Comparison of ENCODE assay signal across 9 cellular contexts in the genomic region with DNA sequence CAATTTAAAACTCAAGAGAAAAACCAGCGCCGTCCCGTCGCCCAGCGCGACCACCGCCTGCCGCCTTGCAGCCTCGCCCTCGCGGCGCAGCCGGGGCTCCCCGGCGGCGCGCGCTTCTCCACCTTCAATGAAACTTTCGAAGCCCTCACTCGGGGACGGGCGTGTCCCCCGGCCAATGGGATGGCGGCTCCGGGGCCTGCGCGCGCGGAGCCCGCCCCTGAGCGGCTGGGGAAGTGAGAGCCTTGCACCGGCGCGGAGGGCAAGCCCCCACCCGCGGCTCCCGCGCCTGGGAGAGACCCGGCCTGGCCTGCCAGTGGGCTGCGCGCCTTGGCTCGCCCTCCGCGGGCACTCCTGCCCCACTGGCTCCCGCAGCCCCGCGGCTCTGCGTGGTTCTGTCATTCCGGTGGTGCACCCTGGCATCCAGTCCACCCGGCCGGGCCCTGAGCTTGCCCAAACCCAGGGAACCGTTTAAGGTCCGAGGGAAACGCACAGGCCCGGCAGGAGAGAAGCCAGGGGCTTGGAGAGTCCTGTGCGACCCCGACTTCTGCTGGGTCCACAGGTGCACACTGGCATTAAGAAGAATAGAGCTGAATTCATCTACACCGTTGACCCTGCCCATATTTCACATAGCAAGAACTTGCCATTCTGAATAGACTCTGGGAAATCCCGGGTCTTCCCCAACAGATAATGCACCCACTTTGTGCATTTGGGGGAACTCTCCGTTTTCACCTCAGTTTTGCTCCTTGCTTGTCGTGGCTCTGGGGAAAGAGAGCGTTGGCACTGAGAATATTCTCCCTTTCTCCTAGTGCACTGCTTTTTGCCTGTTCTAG. TPM values are rescaled to one million over a fixed set of nuclear protein-coding genes. Genes with fewer than 3 reads are reported as not detected.
A peak's percentile ranks its signal among the peaks of the same experiment; 100 is the strongest.
DNase-seq lines count a peak whose midpoint lies in the region; ATAC-seq, FAIRE-seq and TF ChIP-seq lines count a peak whose summit lies in the region.
"Had no signal": no experiment of that assay in that cellular context is flagged by ENCODE, and none has a peak within 500 bp of the region (broad histone marks: within the 10 kb centered on the region; RNA-seq: fewer than 3 reads in every experiment).

A gene (minus strand): TSS at position 129 of the 830 bp plus-strand sequence. CDS start 981 bp downstream, outside the sequence.

- H3K9me3 ChIP-seq in esophagus squamous epithelium = no peaks in the 10 kb centered on the region
- H3K9me3 ChIP-seq in naive thymus-derived CD4-positive, alpha-beta T cell (ENCODE audit: control insufficient read depth in 2 of 3, low read length in 3 of 3) = no peaks in the 10 kb centered on the region

- CTCF ChIA-PET in naive thymus-derived CD4-positive, alpha-beta T cell (lab: Charles Lee) = no interaction called here

- peaks cover 0 to 7% (median 0%) of the 10 kb centered on the region in 5 donors for H3K36me3 Mint-ChIP-seq in naive thymus-derived CD4-positive, alpha-beta T cell
- H3K36me3 Mint-ChIP-seq: T-cell had no signal

- peak; percentile 95 for DNase-seq in GM06990 (ENCODE audit: extremely low read depth, insufficient read length)
- DNase-seq in NCI-H510A treated with DMSO at 0.1 percent for 48 hours (lab: John Stamatoyannopoulos, UW) = peak; percentile 39
- no peak for DNase-seq in esophagus squamous epithelium (lab: John Stamatoyannopoulos, UW)
- no peak for DNase-seq in naive thymus-derived CD4-positive, alpha-beta T cell
- DNase-seq in D721Med (ENCODE audit: insufficient read length, low spot score) = no peak
- DNase-seq in activated CD4-positive, alpha-beta T cell treated with anti-CD3 and anti-CD28 coated beads for 4 hours = no peak

- intact Hi-C loops in esophagus squamous epithelium (cut with DNase I) = loop anchor here (10.0 kb wide), 1 partner anchor 295 kb away; no protein-coding TSS in a partner anchor
- intact Hi-C loops in naive thymus-derived CD4-positive, alpha-beta T cell (cut with micrococcal nuclease) = loop anchor here in 1 of 2 donors (5.0 kb wide), 2 partner anchors 297 to 1177 kb away; no protein-coding TSS in a partner anchor

- POLR2A ChIA-PET in naive thymus-derived CD4-positive, alpha-beta T cell (lab: Charles Lee) = no interaction called here

- ATAC-seq in GM21717 (IDR thresholded peaks at IDR 0.05; ENCODE audit: unreplicated experiment) = peak; percentile 61
- peak; percentile 63 for ATAC-seq in naive thymus-derived CD4-positive, alpha-beta T cell
- ATAC-seq in GM21390 (IDR thresholded peaks at IDR 0.05; ENCODE audit: unreplicated experiment) = no peak
- ATAC-seq: T-cell had no signal

- no peak for FAIRE-seq in D721Med (lab: Jason Lieb, UNC)

- peaks cover 4 to 42% (median 10%) of the 10 kb centered on the region in 3 donors for H3K4me1 ChIP-seq in esophagus squamous epithelium
- no peaks in the 10 kb centered on the region for H3K4me1 ChIP-seq in naive thymus-derived CD4-positive, alpha-beta T cell (ENCODE audit: control insufficient read depth in 2 of 2, insufficient read depth in 2 of 2, low read length in 2 of 2)

- H3K36me3 ChIP-seq in GM06990 (ENCODE audit: control insufficient read depth, insufficient read depth, low read length) = no peaks in the 10 kb centered on the region; the same call in 1 of the 2 replicates
- H3K36me3 ChIP-seq in esophagus squamous epithelium = no peaks in the 10 kb centered on the region
- no peaks in the 10 kb centered on the region for H3K36me3 ChIP-seq in naive thymus-derived CD4-positive, alpha-beta T cell (ENCODE audit: control insufficient read depth in 2 of 3, insufficient read depth in 3 of 3, low read length in 3 of 3)

- H3K27me3 ChIP-seq in GM06990 (replicated peaks; ENCODE audit: control insufficient read depth, insufficient read depth, low read length) (no peaks in the 10 kb centered on the region), esophagus squamous epithelium (peaks cover 0 to 62% (median 7%) of the 10 kb centered on the region in 4 donors)
- no peaks in the 10 kb centered on the region for H3K27me3 ChIP-seq in naive thymus-derived CD4-positive, alpha-beta T cell (ENCODE audit: control insufficient read depth in 2 of 2, insufficient read depth in 2 of 2, low read length in 2 of 2)

- peak in 2 of 4 donors; percentile 46 to 49 for TF ChIP-seq POLR2A in esophagus squamous epithelium (IDR thresholded peaks at IDR 0.05)

- H3K4me3 ChIP-seq in GM06990 (replicated peaks; ENCODE audit: low read depth, low read length) = peak within 1 kb of the TSS; percentile 81
- H3K4me3 ChIP-seq in esophagus squamous epithelium = peak within 1 kb of the TSS; percentile 32 to 64 (median 44)
- H3K4me3 ChIP-seq in naive thymus-derived CD4-positive, alpha-beta T cell (ENCODE audit: low read length) = no peak within 1 kb of the TSS

- H3K9me3 Mint-ChIP-seq in naive thymus-derived CD4-positive, alpha-beta T cell = peaks cover 0 to 6% (median 0%) of the 10 kb centered on the region in 11 donors
- H3K9me3 Mint-ChIP-seq: T-cell had no signal

- WGBS in esophagus squamous epithelium, 2 donors = 17 to 19% methylated on average over 6 to 8 of the region's 62 CpGs

- H3K27ac ChIP-seq in esophagus squamous epithelium = peak within 1 kb of the TSS; percentile 32 to 76 (median 40)
- H3K27ac ChIP-seq in naive thymus-derived CD4-positive, alpha-beta T cell (ENCODE audit: low read depth, low read length) = no peak within 1 kb of the TSS

- peaks cover 0 to 9% (median 5%) of the 10 kb centered on the region in 7 donors for H3K4me1 Mint-ChIP-seq in naive thymus-derived CD4-positive, alpha-beta T cell

- TF ChIP-seq CTCF in GM06990 (IDR thresholded peaks at IDR 0.05; ENCODE audit: insufficient read depth, low read length, poor library complexity, severe bottlenecking) (no peak), esophagus squamous epithelium (IDR thresholded peaks at IDR 0.05) (no peak), D721Med (IDR thresholded peaks at IDR 0.05; ENCODE audit: insufficient read depth, missing control alignments) (no peak)

- peak within 1 kb of the TSS in 2 of 10 donors; percentile 15 to 36 for H3K4me3 Mint-ChIP-seq in naive thymus-derived CD4-positive, alpha-beta T cell

- no peak within 1 kb of the TSS for H3K27ac Mint-ChIP-seq in naive thymus-derived CD4-positive, alpha-beta T cell
- H3K27ac Mint-ChIP-seq: T-cell had no signal

- peaks cover 32 to 54% (median 42%) of the 10 kb centered on the region in 5 donors for H3K27me3 Mint-ChIP-seq in naive thymus-derived CD4-positive, alpha-beta T cell

RNA-seq across cellular contexts. Expression of the gene that starts here (rescaled TPM):
- 1 to 10 TPM in 3 of 4 donors, not detected in 1; 2.1 to 7.4 (median 2.5) TPM for total RNA-seq in esophagus squamous epithelium
- total RNA-seq in naive thymus-derived CD4-positive, alpha-beta T cell = not detected
- not detected for polyA plus RNA-seq in naive thymus-derived CD4-positive, alpha-beta T cell

Comparison
In these comparisons a context has a peak if more than half of its experiments do, and no peak if none do; other contexts are left out.
1. Peak in ATAC-seq in naive thymus-derived CD4-positive, alpha-beta T cell; RNA of the gene not detected or under 1 TPM.
2. DNase-seq: peak in GM06990 (single experiment) and NCI-H510A treated with DMSO at 0.1 percent for 48 hours (single experiment); none in esophagus squamous epithelium (single experiment), naive thymus-derived CD4-positive, alpha-beta T cell (0 of 9), D721Med (single experiment) and activated CD4-positive, alpha-beta T cell treated with anti-CD3 and anti-CD28 coated beads for 4 hours (0 of 2).